ENCODE assay signal across 29 cellular contexts in the genomic region with DNA sequence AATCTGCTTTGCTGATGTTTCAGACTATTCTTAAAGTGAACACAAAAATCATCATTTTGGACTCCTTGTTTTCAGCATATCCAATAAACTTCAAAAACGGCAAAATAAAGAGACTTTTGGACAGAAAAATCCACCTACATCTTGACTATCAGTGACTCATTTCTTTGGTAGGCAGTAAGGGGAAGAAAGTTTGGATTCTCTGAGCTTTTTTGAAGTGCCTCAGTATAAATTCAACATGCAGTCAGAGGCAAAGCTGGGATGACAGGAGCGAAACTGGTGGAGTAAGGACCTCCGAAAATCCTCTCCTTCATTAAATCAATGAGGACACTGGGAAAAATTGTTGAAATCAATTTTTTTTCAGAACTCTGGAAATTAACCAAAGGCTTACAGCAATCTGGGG. TPM values are rescaled to one million over a fixed set of nuclear protein-coding genes. Genes with fewer than 3 reads are reported as not detected.
"Had no signal": no experiment of that assay in that cellular context is flagged by ENCODE, and none has a peak within 500 bp of the region (broad histone marks: within the 10 kb centered on the region; RNA-seq: fewer than 3 reads in every experiment).

No MANE protein-coding gene starts in this region.

- ATAC-seq: activated T-cell treated with anti-CD3 and anti-CD28 coated beads, Interleukin-2, amount 50 U/mL, for 72 hours; K562; T-helper 17 cell; WTC11 had no signal

- H3K9me3 ChIP-seq: adrenal gland, Peyer's patch, SJSA1 had no signal

- H3K4me3 ChIP-seq: adrenal gland, cardiac muscle cell, K562, Peyer's patch, SJSA1 had no signal

- H3K36me3 Mint-ChIP-seq: activated CD4-positive, alpha-beta memory T cell treated with anti-CD3 and anti-CD28 coated beads for 36 hours; activated naive CD4-positive, alpha-beta T cell treated with anti-CD3 and anti-CD28 coated beads, Interleukin-2, amount 10 ng/mL, durations not matched to agents 7 days and 5 days; activated naive CD8-positive, alpha-beta T cell treated with anti-CD3 and anti-CD28 coated beads for 36 hours; WTC11 had no signal

- H3K36me3 ChIP-seq: adrenal gland, cardiac muscle cell, Peyer's patch, SJSA1 had no signal

- H3K4me3 Mint-ChIP-seq: activated CD4-positive, alpha-beta memory T cell treated with anti-CD3 and anti-CD28 coated beads for 36 hours; activated CD4-positive, alpha-beta T cell treated with anti-CD3 and anti-CD28 coated beads, Interleukin-2, amount 10 ng/mL, durations not matched to agents 7 days and 5 days; activated naive CD4-positive, alpha-beta T cell treated with anti-CD3 and anti-CD28 coated beads, Interleukin-2, amount 10 ng/mL, durations not matched to agents 7 days and 5 days; activated naive CD8-positive, alpha-beta T cell treated with anti-CD3 and anti-CD28 coated beads for 36 hours; activated T-cell treated with anti-CD3 and anti-CD28 coated beads, Interleukin-2, amount 50 U/mL, for 72 hours; brain; T-helper 17 cell; WTC11 had no signal

- H3K27me3 ChIP-seq: adrenal gland, cardiac muscle cell, Peyer's patch, SJSA1 had no signal

- H3K9me3 Mint-ChIP-seq: activated CD4-positive, alpha-beta memory T cell treated with anti-CD3 and anti-CD28 coated beads for 36 hours; activated CD4-positive, alpha-beta T cell treated with anti-CD3 and anti-CD28 coated beads, Interleukin-2, amount 10 ng/mL, durations not matched to agents 7 days and 5 days; activated naive CD4-positive, alpha-beta T cell treated with anti-CD3 and anti-CD28 coated beads, Interleukin-2, amount 10 ng/mL, durations not matched to agents 7 days and 5 days; activated naive CD8-positive, alpha-beta T cell treated with anti-CD3 and anti-CD28 coated beads for 36 hours; activated T-cell treated with anti-CD3 and anti-CD28 coated beads, Interleukin-2, amount 50 U/mL, for 72 hours; activated T-helper 2 cell treated with anti-CD3 and anti-CD28 coated beads, Interferon-gamma antibody, Interleukin-2, Interleukin-4, amounts not matched to agents 10 μg/mL and 5 μg/mL and 100 μg/mL, durations not matched to agents 14 hours and 24 hours and 36 hours; WTC11 had no signal

- H3K27ac Mint-ChIP-seq: activated CD4-positive, alpha-beta memory T cell treated with anti-CD3 and anti-CD28 coated beads for 36 hours; activated CD4-positive, alpha-beta T cell treated with anti-CD3 and anti-CD28 coated beads, Interleukin-2, amount 10 ng/mL, durations not matched to agents 7 days and 5 days; activated naive CD4-positive, alpha-beta T cell treated with anti-CD3 and anti-CD28 coated beads, Interleukin-2, amount 10 ng/mL, durations not matched to agents 7 days and 5 days; activated naive CD8-positive, alpha-beta T cell treated with anti-CD3 and anti-CD28 coated beads for 36 hours; activated T-cell treated with anti-CD3 and anti-CD28 coated beads, Interleukin-2, amount 50 U/mL, for 72 hours; activated T-helper 2 cell treated with anti-CD3 and anti-CD28 coated beads, Interferon-gamma antibody, Interleukin-2, Interleukin-4, amounts not matched to agents 10 μg/mL and 5 μg/mL and 100 μg/mL, durations not matched to agents 14 hours and 24 hours and 36 hours; brain; T-helper 17 cell; WTC11 had no signal

- H3K27ac ChIP-seq: adrenal gland, cardiac muscle cell, Peyer's patch, RWPE1, SJSA1 had no signal

- H3K4me1 Mint-ChIP-seq: activated CD4-positive, alpha-beta T cell treated with anti-CD3 and anti-CD28 coated beads, Interleukin-2, amount 10 ng/mL, durations not matched to agents 7 days and 5 days; activated naive CD4-positive, alpha-beta T cell treated with anti-CD3 and anti-CD28 coated beads, Interleukin-2, amount 10 ng/mL, durations not matched to agents 7 days and 5 days; activated naive CD8-positive, alpha-beta T cell treated with anti-CD3 and anti-CD28 coated beads for 36 hours; T-helper 17 cell; WTC11 had no signal

- DNase-seq: activated CD4-positive, alpha-beta memory T cell treated with anti-CD3 and anti-CD28 coated beads for 36 hours; activated CD4-positive, alpha-beta T cell treated with anti-CD3 and anti-CD28 coated beads, Interleukin-2, amount 10 ng/mL, durations not matched to agents 7 days and 5 days; activated CD4-positive, CD25-positive, alpha-beta regulatory T cell treated with anti-CD3 and anti-CD28 coated beads, Interleukin-2, amount 50 U/mL, for 72 hours; activated CD8-positive, alpha-beta memory T cell treated with anti-CD3 and anti-CD28 coated beads, Interleukin-2, amount 50 U/mL, for 4 hours; activated gamma-delta T cell treated with Interleukin-2 at 50 U/mL for 16 hours; activated naive CD4-positive, alpha-beta T cell treated with anti-CD3 and anti-CD28 coated beads, Interleukin-2, amount 10 ng/mL, durations not matched to agents 7 days and 5 days; activated naive CD8-positive, alpha-beta T cell treated with anti-CD3 and anti-CD28 coated beads for 36 hours; activated T-cell treated with anti-CD3 and anti-CD28 coated beads, Interleukin-2, amount 50 U/mL, for 72 hours; adrenal gland; aorta; cerebellar nuclear complex; Kasumi-1; NCI-H1105 treated with DMSO at 0.1 percent for 48 hours; NCI-H1436 treated with DMSO at 0.1 percent for 48 hours; NCI-H187; NCI-H2081; NCI-H510A treated with DMSO at 0.1 percent for 48 hours; NCI-H69; Peyer's patch; Right ventricle myocardium superior; T-helper 17 cell; T-helper 9 cell had no signal

- H3K4me1 ChIP-seq: adrenal gland, Peyer's patch, SJSA1 had no signal

RNA-seq across cellular contexts. Expression of gene EFCAB6, which starts 29.7 kb away (rescaled TPM):
- total RNA-seq: K562 had no signal
